ENCODE assay signal across 1 cellular context in genomic region chr4:56408978-56409377, GRCh38.
A peak's percentile ranks its signal among the peaks of the same experiment; 100 is the strongest.
TF ChIP-seq lines count a peak whose summit lies in the region.

No MANE protein-coding gene starts in this region.

TF ChIP-seq in K562, 482 proteins besides CTCF, POLR2A, EP300 and RAD21:
- no peak for TF ChIP-seq PATZ1 (CRISPR knock-in tag; IDR thresholded peaks at IDR 0.05; ENCODE audit: borderline replicate concordance)
- no peak for TF ChIP-seq CXXC5 (CRISPR knock-in tag; IDR thresholded peaks at IDR 0.05)
- TF ChIP-seq ETV1 (tag; conservative IDR thresholded peaks at IDR 0.05; ENCODE audit: low read depth) = no peak
- no peak for TF ChIP-seq ZNF407 (IDR thresholded peaks at IDR 0.05; ENCODE audit: low read depth)
- no peak for TF ChIP-seq ZNF347 (CRISPR knock-in tag; IDR thresholded peaks at IDR 0.05; ENCODE audit: low read depth)
- peak; percentile 21 for TF ChIP-seq RBM25 (IDR thresholded peaks at IDR 0.05; ENCODE audit: low read depth, low read length, severe bottlenecking)
